In genomic region chr4:144709793-144710525, GRCh38 we compare ENCODE assay signal across 12 cellular contexts.
DNase-seq lines count a peak whose midpoint lies in the region; ATAC-seq and TF ChIP-seq lines count a peak whose summit lies in the region.
"Had no signal": no experiment of that assay in that cellular context is flagged by ENCODE, and none has a peak within 500 bp of the region (broad histone marks: within the 10 kb centered on the region; RNA-seq: fewer than 3 reads in every experiment).

No MANE protein-coding gene starts in this region.

- H3K4me3 ChIP-seq in fibroblast of pulmonary artery (replicated peaks; ENCODE audit: low read depth, low read length) = no peak overlapping the region
- H3K4me3 ChIP-seq: SK-N-MC had no signal

- DNase-seq in GM04504 (ENCODE audit: low read depth) (peak; percentile 20), SK-MEL-5 (ENCODE audit: low read depth, low spot score) (peak; percentile 49), fibroblast of pulmonary artery (ENCODE audit: low read depth) (peak; percentile 88), nucleus accumbens (lab: John Stamatoyannopoulos, UW) (peak in 36 of 56 donors; percentile 1 to 73 (median 34)), DMS79 (lab: John Stamatoyannopoulos, UW) (no peak), NAMALWA (ENCODE audit: low spot score) (no peak)
- DNase-seq: DMS 273 treated with DMSO at 0.1 percent for 48 hours, glutamatergic neuron, NCI-H2081 treated with DMSO at 0.1 percent for 48 hours had no signal

- no peak for TF ChIP-seq CTCF in fibroblast of pulmonary artery (IDR thresholded peaks at IDR 0.05; ENCODE audit: low read length, missing control alignments)

- ATAC-seq in GM21423 (IDR thresholded peaks at IDR 0.05; ENCODE audit: unreplicated experiment) (no peak), HG03378 (IDR thresholded peaks at IDR 0.05; ENCODE audit: unreplicated experiment) (no peak)

- in situ Hi-C loops in SK-MEL-5 (cut with HindIII; ENCODE audit: low pct_unique_long_range_greater_than_20kb, low sequenced_read_pairs) = no loop called here

Comparison
In these comparisons a context has a peak if more than half of its experiments do, and no peak if none do; other contexts are left out.
1. DNase-seq: peak in GM04504 (single experiment), SK-MEL-5 (single experiment), fibroblast of pulmonary artery (single experiment) and nucleus accumbens (36 of 56); none in DMS79 (single experiment) and NAMALWA (single experiment).